Comparison of ENCODE assay signal across 11 cellular contexts in the genomic region with DNA sequence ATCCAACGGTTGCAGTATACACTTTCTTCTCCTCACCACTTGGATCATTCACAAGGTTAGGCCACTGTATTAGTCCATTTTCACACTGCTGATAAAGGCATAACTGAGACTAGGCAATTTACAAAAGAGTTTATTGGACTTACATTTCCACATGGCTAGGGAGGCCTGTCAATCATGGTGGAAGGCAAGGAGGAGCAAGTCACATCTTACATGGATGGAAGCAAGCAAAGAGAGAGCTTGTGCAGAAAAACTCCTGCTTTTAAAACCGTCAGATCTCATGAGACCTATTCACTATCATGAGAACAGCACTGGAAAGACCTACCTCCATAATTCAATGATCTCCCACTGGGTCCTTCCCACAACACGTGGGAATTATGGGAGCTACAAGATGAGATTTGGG.
"Had no signal": no experiment of that assay in that cellular context is flagged by ENCODE, and none has a peak within 500 bp of the region (broad histone marks: within the 10 kb centered on the region; RNA-seq: fewer than 3 reads in every experiment).

No MANE protein-coding gene starts in this region.

- H3K27ac ChIP-seq: GM23248 had no signal

- H3K9me3 Mint-ChIP-seq: HFFc6 had no signal

- H3K4me2 ChIP-seq: GM23338 had no signal

- H3K4me1 Mint-ChIP-seq: GM23338, H9 had no signal

- H3K9ac ChIP-seq: GM23248 had no signal

- ATAC-seq: GM23338, HCT116 had no signal

- H3K4me3 ChIP-seq: GM23248, GM23338, HAP-1 had no signal

- DNase-seq: GM23248, GOT3, H7, H9, HCEC 1CT, HFFc6 had no signal

- FAIRE-seq: H1, H54 had no signal

- H3K27ac Mint-ChIP-seq: GM23338, H9, HFFc6 had no signal

- H3K9me3 ChIP-seq: HAP-1 had no signal

- H3K36me3 ChIP-seq: HAP-1 had no signal

- H3K4me3 Mint-ChIP-seq: GM23338, H9, HFFc6 had no signal

- H2AFZ ChIP-seq: GM23248, GM23338 had no signal
